Comparison of ENCODE assay signal across 1 cellular context in the genomic region with DNA sequence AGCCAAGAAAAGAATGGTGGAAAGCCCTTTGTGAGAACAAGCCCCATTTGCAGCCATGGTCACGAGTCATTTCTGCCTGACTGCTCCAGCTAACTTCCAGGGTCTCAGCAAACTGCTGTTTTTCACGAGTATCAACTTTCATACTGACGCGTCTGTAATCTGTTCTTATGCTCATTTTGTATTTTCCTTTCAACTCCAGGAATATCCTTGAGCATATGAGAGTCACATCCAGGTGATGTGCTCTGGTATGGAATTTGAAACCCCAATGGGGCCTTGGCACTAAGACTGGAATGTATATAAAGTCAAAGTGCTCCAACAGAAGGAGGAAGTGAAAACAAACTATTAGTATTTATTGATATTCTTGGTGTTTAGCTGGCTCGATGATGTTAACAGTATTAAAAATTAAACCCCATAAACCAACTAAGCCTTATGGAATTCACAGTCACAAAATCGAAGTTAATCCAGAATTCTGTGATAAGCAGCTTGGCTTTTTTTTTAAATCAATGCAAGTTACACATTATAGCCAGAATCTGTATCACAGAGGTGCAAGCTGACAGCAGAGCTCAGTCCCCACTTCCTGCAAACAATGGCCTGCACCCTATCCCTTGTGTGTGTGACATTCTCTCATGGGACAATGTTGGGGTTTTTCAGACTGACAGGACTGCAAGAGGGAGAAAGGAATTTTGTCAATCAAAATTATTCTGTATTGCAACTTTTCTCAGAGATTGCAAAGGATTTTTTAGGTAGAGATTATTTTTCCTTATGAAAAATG.
TF ChIP-seq lines count a peak whose summit lies in the region.

No MANE protein-coding gene starts in this region.

TF ChIP-seq in IMR-90, 13 proteins besides CTCF, POLR2A, EP300 and RAD21:
- TF ChIP-seq, protein P1, sequence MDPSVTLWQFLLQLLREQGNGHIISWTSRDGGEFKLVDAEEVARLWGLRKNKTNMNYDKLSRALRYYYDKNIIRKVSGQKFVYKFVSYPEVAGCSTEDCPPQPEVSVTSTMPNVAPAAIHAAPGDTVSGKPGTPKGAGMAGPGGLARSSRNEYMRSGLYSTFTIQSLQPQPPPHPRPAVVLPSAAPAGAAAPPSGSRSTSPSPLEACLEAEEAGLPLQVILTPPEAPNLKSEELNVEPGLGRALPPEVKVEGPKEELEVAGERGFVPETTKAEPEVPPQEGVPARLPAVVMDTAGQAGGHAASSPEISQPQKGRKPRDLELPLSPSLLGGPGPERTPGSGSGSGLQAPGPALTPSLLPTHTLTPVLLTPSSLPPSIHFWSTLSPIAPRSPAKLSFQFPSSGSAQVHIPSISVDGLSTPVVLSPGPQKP (IDR thresholded peaks at IDR 0.05; ENCODE audit: borderline replicate concordance, low read depth, low read length), result no peak
- TF ChIP-seq CHD1 (IDR thresholded peaks at IDR 0.05; ENCODE audit: low read depth, low read length) (no peak), CEBPB (IDR thresholded peaks at IDR 0.05; ENCODE audit: low read depth, low read length) (no peak), BHLHE40 (IDR thresholded peaks at IDR 0.05; ENCODE audit: low read depth, low read length) (no peak), RCOR1 (IDR thresholded peaks at IDR 0.05; ENCODE audit: insufficient replicate concordance, low read length) (no peak), SMC3 (IDR thresholded peaks at IDR 0.05; ENCODE audit: low read depth, low read length) (no peak), MAFK (IDR thresholded peaks at IDR 0.05; ENCODE audit: low read depth, low read length) (no peak), MXI1 (IDR thresholded peaks at IDR 0.05; ENCODE audit: borderline replicate concordance, low read depth, low read length) (no peak), FOS (IDR thresholded peaks at IDR 0.05; ENCODE audit: low read depth, low read length) (no peak), NFE2L2 (IDR thresholded peaks at IDR 0.05; ENCODE audit: low read depth, low read length) (no peak), MAZ (IDR thresholded peaks at IDR 0.05; ENCODE audit: borderline replicate concordance, low read depth, low read length) (no peak), RFX5 (IDR thresholded peaks at IDR 0.05; ENCODE audit: low read depth, low read length) (no peak)
- TF ChIP-seq, protein P2, sequence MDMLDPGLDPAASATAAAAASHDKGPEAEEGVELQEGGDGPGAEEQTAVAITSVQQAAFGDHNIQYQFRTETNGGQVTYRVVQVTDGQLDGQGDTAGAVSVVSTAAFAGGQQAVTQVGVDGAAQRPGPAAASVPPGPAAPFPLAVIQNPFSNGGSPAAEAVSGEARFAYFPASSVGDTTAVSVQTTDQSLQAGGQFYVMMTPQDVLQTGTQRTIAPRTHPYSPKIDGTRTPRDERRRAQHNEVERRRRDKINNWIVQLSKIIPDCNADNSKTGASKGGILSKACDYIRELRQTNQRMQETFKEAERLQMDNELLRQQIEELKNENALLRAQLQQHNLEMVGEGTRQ (IDR thresholded peaks at IDR 0.05; ENCODE audit: low read depth, low read length), result no peak
TF ChIP-seq in IMR-90: peak in this region for 0.
